19 cellular contexts compared by ENCODE assay signal in the genomic region with DNA sequence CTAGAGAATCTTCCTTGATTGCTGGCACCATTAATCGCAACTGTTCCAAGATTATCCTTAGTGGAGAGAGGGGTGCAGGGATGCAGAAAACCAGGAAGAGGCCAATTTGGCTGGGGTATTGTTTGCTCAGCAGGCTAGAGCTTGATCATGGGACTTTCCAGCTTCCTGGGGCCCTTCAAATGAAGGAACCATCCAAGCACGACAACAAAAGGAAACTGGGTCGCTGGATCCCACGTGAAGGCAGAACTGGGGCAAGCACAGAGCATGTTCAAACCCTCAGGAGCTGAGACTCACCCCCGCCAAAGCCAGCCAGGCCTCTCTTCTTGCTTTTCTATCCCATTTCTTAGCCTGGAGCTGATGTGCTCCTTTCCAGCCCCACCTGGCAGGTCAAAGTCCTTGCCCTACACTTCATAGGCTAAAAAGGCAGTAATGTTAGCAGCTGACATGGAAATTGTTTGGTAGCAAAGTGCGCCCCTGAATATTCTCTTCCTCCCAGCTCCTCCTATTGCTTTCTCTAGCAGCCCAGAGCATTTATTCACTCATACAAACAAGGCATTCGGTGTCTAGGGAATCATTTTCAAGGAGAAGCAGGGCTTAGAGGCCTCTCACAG. TPM values are rescaled to one million over a fixed set of nuclear protein-coding genes. Genes with fewer than 3 reads are reported as not detected.
DNase-seq lines count a peak whose midpoint lies in the region; ATAC-seq, FAIRE-seq and TF ChIP-seq lines count a peak whose summit lies in the region.
"Had no signal": no experiment of that assay in that cellular context is flagged by ENCODE, and none has a peak within 500 bp of the region (broad histone marks: within the 10 kb centered on the region; RNA-seq: fewer than 3 reads in every experiment).

No MANE protein-coding gene starts in this region.

- no peak for TF ChIP-seq RAD21 in GM12878 (IDR thresholded peaks at IDR 0.05; ENCODE audit: insufficient read depth, low read depth, low read length)

- H3K27me3 ChIP-seq in GM12878 (replicated peaks in 1 of 2; ENCODE audit: control insufficient read depth in 2 of 2, insufficient read depth in 2 of 2, low read length in 1 of 2) (no peaks in the 10 kb centered on the region; a peak in 1 of 4 replicates), breast epithelium (no peaks in the 10 kb centered on the region)
- H3K27me3 ChIP-seq: adrenal gland had no signal

- intact Hi-C loops in GM12878 (cut with micrococcal nuclease; ENCODE audit: unreplicated experiment): no loop called here
- intact Hi-C loops in breast epithelium (cut with DNase I; ENCODE audit: low total_unique reads): no loop called here

- H3K36me3 ChIP-seq in GM12878 (ENCODE audit: control insufficient read depth in 2 of 2, insufficient read depth in 2 of 2, low read length in 1 of 2) (no peaks in the 10 kb centered on the region), breast epithelium (no peaks in the 10 kb centered on the region)
- H3K36me3 ChIP-seq: adrenal gland had no signal

- ATAC-seq in GM12878: peak; percentile 58
- ATAC-seq in GM19324 (IDR thresholded peaks at IDR 0.05; ENCODE audit: low FRiP score, unreplicated experiment): no peak
- ATAC-seq: Right ventricle myocardium inferior had no signal

- no peak overlapping the region for H3K27ac ChIP-seq in GM12878 (ENCODE audit: control insufficient read depth, insufficient read depth)
- no peak overlapping the region for H3K27ac ChIP-seq in breast epithelium
- H3K27ac ChIP-seq: adrenal gland, coronary artery had no signal

- no peaks in the 10 kb centered on the region for H3K79me2 ChIP-seq in GM12878 (ENCODE audit: control insufficient read depth, insufficient read depth, low read length)

- TF ChIP-seq CTCF in GM12878 (IDR thresholded peaks at IDR 0.05 in 2 of 3, conservative IDR thresholded peaks at IDR 0.05 in 1 of 3; ENCODE audit: control insufficient read depth in 2 of 3, extremely low read depth in 1 of 3, insufficient read depth in 1 of 3, low read depth in 3 of 3, low read length in 3 of 3): no peak
- TF ChIP-seq CTCF in breast epithelium (IDR thresholded peaks at IDR 0.05): no peak

- no TSS peak for BruUV-seq in GM12878 (replicated peaks; lab: Mats Ljungman, UMichigan)

- SMC1A ChIA-PET in GM12878 (lab: Charles Lee; ENCODE audit: uncharacterized antibody, unreplicated experiment): interaction anchor here (0.7 to 2.0 kb wide), 7 partner anchors 10 to 189 kb away, joined by 3 to 10 read pairs (median 3); a partner anchor contains a TSS

- H4K20me1 ChIP-seq in GM12878 (ENCODE audit: control insufficient read depth, insufficient read depth): no peaks in the 10 kb centered on the region

- peak overlapping the region; percentile 33; the same call in 1 of the 2 replicates for H2AFZ ChIP-seq in GM12878 (ENCODE audit: control insufficient read depth, low read depth, low read length)

- in situ Hi-C loops in GM12878 (cut with MboI): no loop called here

- H3K4me2 ChIP-seq in GM12878 (ENCODE audit: control insufficient read depth, insufficient read depth): no peak overlapping the region

- no peak for TF ChIP-seq EP300 in GM12878 (IDR thresholded peaks at IDR 0.05; ENCODE audit: borderline replicate concordance in 1 of 2, control insufficient read depth in 1 of 2, low read depth in 2 of 2, low read length in 2 of 2)

- no peak for FAIRE-seq in GM12878 (lab: Jason Lieb, UNC)
- FAIRE-seq: endothelial cell of umbilical vein, islet of Langerhans had no signal

- RAD21 ChIA-PET in GM12878 (lab: Charles Lee; ENCODE audit: unreplicated experiment): interaction anchor here (1.0 to 1.2 kb wide), 2 partner anchors 15 to 171 kb away, joined by 4 read pairs; no protein-coding TSS in a partner anchor

- POLR2A ChIA-PET in GM12878 (lab: Charles Lee): no interaction called here

- CTCF ChIA-PET in GM12878 (lab: Yijun Ruan, JAX): interaction anchor here (1.0 to 1.8 kb wide), 5 partner anchors 10 to 186 kb away, joined by 3 to 7 read pairs (median 3); no protein-coding TSS in a partner anchor

- TF ChIP-seq POLR2A in GM12878 (IDR thresholded peaks at IDR 0.05; ENCODE audit: low read depth, low read length) (no peak), breast epithelium (IDR thresholded peaks at IDR 0.05) (no peak)

- H3K9me3 ChIP-seq in GM12878 (replicated peaks; ENCODE audit: control insufficient read depth, insufficient read depth, low read length) (no peaks in the 10 kb centered on the region), breast epithelium (no peaks in the 10 kb centered on the region)
- H3K9me3 ChIP-seq: adrenal gland had no signal

- WGBS in GM12878 (ENCODE audit: insufficient coverage, insufficient replicate concordance, low lambda C conversion rate, missing lambda C conversion rate): 44% methylated on average over 7 of the region's 7 CpGs

- no peak overlapping the region for H3K9ac ChIP-seq in GM12878 (ENCODE audit: control insufficient read depth, insufficient read depth, low read length)

- H3K4me1 ChIP-seq in GM12878 (ENCODE audit: control insufficient read depth, insufficient read depth, low read length): peaks cover 10% of the 10 kb centered on the region
- no peaks in the 10 kb centered on the region for H3K4me1 ChIP-seq in breast epithelium
- H3K4me1 ChIP-seq: adrenal gland had no signal

- DNase-seq in NCI-H2029 (lab: John Stamatoyannopoulos, UW) (peak; percentile 23), NCI-H2029 treated with DMSO at 0.1 percent for 48 hours (lab: John Stamatoyannopoulos, UW) (no peak), GM12878 (ENCODE audit: low read depth, low spot score) (no peak), medulla oblongata (ENCODE audit: extremely low spot score) (peak; percentile 79), superior temporal gyrus (ENCODE audit: extremely low spot score) (peak; percentile 63), breast epithelium (ENCODE audit: low spot score in 2 of 2) (no peak), NCI-H1048 (lab: John Stamatoyannopoulos, UW) (no peak)
- DNase-seq: adrenal gland, DND-41, MM.1S, NCI-H2107 had no signal

- no peak overlapping the region for H3K4me3 ChIP-seq in GM12878
- no peak overlapping the region for H3K4me3 ChIP-seq in breast epithelium
- H3K4me3 ChIP-seq: adrenal gland, coronary artery had no signal

TF ChIP-seq in GM12878, 131 proteins besides CTCF, POLR2A, EP300 and RAD21 (continues in another document):
- no peak for TF ChIP-seq EED (IDR thresholded peaks at IDR 0.05; ENCODE audit: low read depth)
- no peak for TF ChIP-seq KDM1A (IDR thresholded peaks at IDR 0.05; ENCODE audit: borderline replicate concordance)
- no peak for TF ChIP-seq ZZZ3 (IDR thresholded peaks at IDR 0.05; ENCODE audit: control insufficient read depth, insufficient read length, low read depth)
- no peak for TF ChIP-seq SIX5 (IDR thresholded peaks at IDR 0.05; ENCODE audit: low read depth, low read length, severe bottlenecking)
- TF ChIP-seq PAX5 (IDR thresholded peaks at IDR 0.05; ENCODE audit: borderline replicate concordance, low read depth, low read length): peak; percentile 48; the same call in 1 of the 2 replicates
- TF ChIP-seq SREBF1 (IDR thresholded peaks at IDR 0.05; ENCODE audit: low read length): no peak
- TF ChIP-seq, protein P1, sequence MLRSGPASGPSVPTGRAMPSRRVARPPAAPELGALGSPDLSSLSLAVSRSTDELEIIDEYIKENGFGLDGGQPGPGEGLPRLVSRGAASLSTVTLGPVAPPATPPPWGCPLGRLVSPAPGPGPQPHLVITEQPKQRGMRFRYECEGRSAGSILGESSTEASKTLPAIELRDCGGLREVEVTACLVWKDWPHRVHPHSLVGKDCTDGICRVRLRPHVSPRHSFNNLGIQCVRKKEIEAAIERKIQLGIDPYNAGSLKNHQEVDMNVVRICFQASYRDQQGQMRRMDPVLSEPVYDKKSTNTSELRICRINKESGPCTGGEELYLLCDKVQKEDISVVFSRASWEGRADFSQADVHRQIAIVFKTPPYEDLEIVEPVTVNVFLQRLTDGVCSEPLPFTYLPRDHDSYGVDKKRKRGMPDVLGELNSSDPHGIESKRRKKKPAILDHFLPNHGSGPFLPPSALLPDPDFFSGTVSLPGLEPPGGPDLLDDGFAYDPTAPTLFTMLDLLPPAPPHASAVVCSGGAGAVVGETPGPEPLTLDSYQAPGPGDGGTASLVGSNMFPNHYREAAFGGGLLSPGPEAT (IDR thresholded peaks at IDR 0.05; ENCODE audit: low read depth): peak; percentile 32; the same call in 1 of the 2 replicates
- TF ChIP-seq, protein P2, sequence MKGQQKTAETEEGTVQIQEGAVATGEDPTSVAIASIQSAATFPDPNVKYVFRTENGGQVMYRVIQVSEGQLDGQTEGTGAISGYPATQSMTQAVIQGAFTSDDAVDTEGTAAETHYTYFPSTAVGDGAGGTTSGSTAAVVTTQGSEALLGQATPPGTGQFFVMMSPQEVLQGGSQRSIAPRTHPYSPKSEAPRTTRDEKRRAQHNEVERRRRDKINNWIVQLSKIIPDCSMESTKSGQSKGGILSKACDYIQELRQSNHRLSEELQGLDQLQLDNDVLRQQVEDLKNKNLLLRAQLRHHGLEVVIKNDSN (IDR thresholded peaks at IDR 0.05; ENCODE audit: borderline replicate concordance, extremely low read length, insufficient read depth, low read depth, low read length): no peak
- no peak for TF ChIP-seq KAT2A (conservative IDR thresholded peaks at IDR 0.05; ENCODE audit: control insufficient read depth, low read depth, low read length)

RNA-seq across cellular contexts. Expression of a gene that starts 11.6 kb away (rescaled TPM):
- total RNA-seq in GM12878 (2013; cell fraction: nucleolus; rRNA removed): 0.07 and 0.17 TPM in 2 replicates
- total RNA-seq in GM12878 (2014; rRNA removed) (0.11 and 0.17 TPM in 2 replicates), GM12878 (2014; rRNA removed; fragmentation: Illumina TruSeq; extraction: Trizol) (0.13 and 0.14 TPM in 2 replicates), GM12878 (2021) (0.08 and 0.38 TPM in 2 replicates), breast epithelium (10 to 100 TPM in 1 of 3 donors, under 1 TPM in 2; 0.33 to 13.8 (median 0.59) TPM)
- polyA plus RNA-seq in GM12878 (2011; ENCODE audit: low read depth): 0.10 TPM
- polyA plus RNA-seq in GM12878 (2011; rRNA removed) (0.01 and 0.07 TPM in 2 replicates), GM12878 (2014; fragmentation: Illumina TruSeq; extraction: Trizol) (0.06 and 0.56 TPM in 2 replicates), GM12878 (2014; fragmentation: Nextera tagmentation; extraction: Ambion mirVana) (under 1 TPM in 1 of 2 experiments, not detected in 1; 0.02 TPM), GM12878 (2014; rRNA removed) (0.03 and 0.14 TPM in 2 replicates), GM12878 (2016; fragmentation: Nextera tagmentation; extraction: Ambion mirVana) (under 1 TPM in 1 of 2 experiments, not detected in 1; 0.07 TPM)
- 0.03 and 0.05 TPM in 2 replicates for polyA plus RNA-seq in GM12878 (2011; cell fraction: cytosol; rRNA removed)
- polyA plus RNA-seq in GM12878 (2011; cell fraction: nucleus; rRNA removed): 0.07 and 0.15 TPM in 2 replicates
- polyA plus RNA-seq in GM12878 (2012): 0.14 and 0.18 TPM in 2 replicates
- polyA minus RNA-seq in GM12878 (2011; rRNA and poly(A)+ RNA removed): under 0.01 and 0.07 TPM in 2 replicates
- polyA minus RNA-seq in GM12878 (2011; cell fraction: cytosol; rRNA and poly(A)+ RNA removed): not detected in 2 replicates
- polyA minus RNA-seq in GM12878 (2011; cell fraction: nucleus; rRNA and poly(A)+ RNA removed): not detected in 2 replicates
- total RNA-seq: A172, endothelial cell of umbilical vein, osteoblast had no signal
- polyA plus RNA-seq: CD14-positive monocyte, endothelial cell of umbilical vein had no signal

Comparison
In these comparisons a context has a peak if more than half of its experiments do, and no peak if none do; other contexts are left out.
1. DNase-seq: peak in NCI-H2029 (single experiment), medulla oblongata (single experiment) and superior temporal gyrus (single experiment); none in NCI-H2029 treated with DMSO at 0.1 percent for 48 hours (single experiment), GM12878 (single experiment), breast epithelium (0 of 2) and NCI-H1048 (single experiment).